ENCODE assay signal across 17 cellular contexts in the genomic region with DNA sequence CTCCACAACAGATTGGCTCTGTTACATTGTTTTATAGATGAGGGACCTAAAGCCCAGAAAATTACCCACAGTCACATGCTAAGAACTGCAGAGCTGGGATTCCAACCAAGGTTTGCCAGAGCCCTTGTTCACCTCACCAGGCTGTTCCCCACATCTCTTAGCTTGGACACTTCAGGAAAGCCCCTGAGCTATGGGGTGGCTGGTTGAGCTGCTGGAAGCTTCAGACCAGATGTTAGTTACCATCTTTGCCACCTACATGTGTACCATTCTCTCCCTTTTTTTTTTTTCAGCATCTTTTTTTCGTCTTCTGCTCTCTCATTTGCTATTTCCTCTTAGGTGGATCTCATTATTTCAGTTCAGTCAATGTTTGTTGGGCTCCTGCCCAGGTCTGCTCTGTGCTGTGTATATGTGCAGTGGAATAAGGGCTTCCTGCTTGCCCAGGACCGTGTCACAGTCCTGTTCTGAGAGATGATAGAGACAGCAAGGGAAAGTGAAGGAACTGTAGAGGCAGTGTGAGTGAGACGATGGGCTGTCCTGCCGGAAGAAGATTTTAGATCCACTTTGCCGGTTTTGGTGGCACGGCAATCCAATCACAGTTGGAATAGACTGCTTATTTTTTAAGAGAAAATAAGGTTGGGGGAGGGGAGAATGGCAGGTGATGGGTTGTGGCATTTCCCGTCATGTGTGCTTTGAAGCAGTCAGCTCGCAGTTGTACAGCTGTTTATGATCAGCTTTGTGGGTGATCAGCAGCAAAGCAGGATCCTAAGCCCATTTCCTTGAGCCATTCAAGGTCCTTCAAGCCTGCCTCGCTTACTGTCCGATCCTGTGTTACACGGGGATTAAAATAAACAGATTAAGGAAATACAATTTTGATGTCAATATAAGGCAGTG.
A peak's percentile ranks its signal among the peaks of the same experiment; 100 is the strongest.
DNase-seq lines count a peak whose midpoint lies in the region; ATAC-seq, FAIRE-seq and TF ChIP-seq lines count a peak whose summit lies in the region.
"Had no signal": no experiment of that assay in that cellular context is flagged by ENCODE, and none has a peak within 500 bp of the region (broad histone marks: within the 10 kb centered on the region; RNA-seq: fewer than 3 reads in every experiment).

No MANE protein-coding gene starts in this region.

- ATAC-seq in CD4-positive, alpha-beta T cell (ENCODE audit: poor library complexity), result peak; percentile 77
- ATAC-seq: GM12878, natural killer cell had no signal

- peak overlapping the region; percentile 42 for H3K27ac Mint-ChIP-seq in CD4-positive, alpha-beta T cell
- peak overlapping the region; percentile 81 for H3K27ac Mint-ChIP-seq in activated CD4-positive, alpha-beta T cell treated with anti-CD3 and anti-CD28 coated beads, Interleukin-2, amount 10 ng/mL, durations not matched to agents 7 days and 5 days
- H3K27ac Mint-ChIP-seq: dendritic cell treated with granulocyte-macrophage colony-stimulating factor and Interleukin-4, amounts not matched to agents 40 ng/mL and 50 ng/mL, for 4 days; natural killer cell; progenitor cell of endocrine pancreas had no signal

- intact Hi-C loops in CD4-positive, alpha-beta T cell (cut with DNase I, micrococcal nuclease), result loop anchor here in 1 of 2 experiments (2.0 kb wide), 1 partner anchor 277 kb away; no protein-coding TSS in a partner anchor

- no peak for TF ChIP-seq CTCF in CD4-positive, alpha-beta T cell (IDR thresholded peaks at IDR 0.05)
- no peak for TF ChIP-seq CTCF in D721Med (IDR thresholded peaks at IDR 0.05; ENCODE audit: insufficient read depth, missing control alignments)
- TF ChIP-seq CTCF in choroid plexus epithelial cell (conservative IDR thresholded peaks at IDR 0.05; ENCODE audit: low read depth, low read length), result no peak
- no peak for TF ChIP-seq CTCF in Peyer's patch (IDR thresholded peaks at IDR 0.05)
- TF ChIP-seq CTCF in GM10266 (IDR thresholded peaks at IDR 0.05; ENCODE audit: control insufficient read depth, insufficient read depth, low read depth, missing control alignments), result no peak

- POLR2A ChIA-PET in CD4-positive, alpha-beta T cell (lab: Charles Lee), result interaction anchor here (0.6 to 1.2 kb wide), 6 partner anchors 69 to 593 kb away, joined by 3 to 4 read pairs (median 3); partner anchors contain the start of gene RTN4
- POLR2A ChIA-PET in activated CD4-positive, alpha-beta T cell treated with anti-CD3 and anti-CD28 coated beads, Interleukin-2, amount 10 ng/mL, durations not matched to agents 7 days and 5 days (lab: Charles Lee), result interaction anchor here (0.6 kb wide), 1 partner anchor 9 kb away, joined by 6 read pairs; no protein-coding TSS in a partner anchor

- H3K9me3 ChIP-seq in CD4-positive, alpha-beta T cell (ENCODE audit: control insufficient read depth, low read length), result no peaks in the 10 kb centered on the region
- no peaks in the 10 kb centered on the region for H3K9me3 ChIP-seq in Peyer's patch

- no peak overlapping the region for H3K4me3 ChIP-seq in choroid plexus epithelial cell (ENCODE audit: low read depth, low read length)
- H3K4me3 ChIP-seq in Peyer's patch, result no peak overlapping the region
- H3K4me3 ChIP-seq: esophagus muscularis mucosa, GM12878, lung had no signal

- TF ChIP-seq POLR2A in Peyer's patch (IDR thresholded peaks at IDR 0.05), result no peak

- H3K36me3 Mint-ChIP-seq in CD4-positive, alpha-beta T cell (ENCODE audit: low read depth), result no peaks in the 10 kb centered on the region
- peaks cover 3% of the 10 kb centered on the region for H3K36me3 Mint-ChIP-seq in activated CD4-positive, alpha-beta T cell treated with anti-CD3 and anti-CD28 coated beads, Interleukin-2, amount 10 ng/mL, durations not matched to agents 7 days and 5 days (ENCODE audit: low read depth)
- H3K36me3 Mint-ChIP-seq: natural killer cell had no signal

- H3K4me1 Mint-ChIP-seq in CD4-positive, alpha-beta T cell (ENCODE audit: low read depth), result peaks cover 23% of the 10 kb centered on the region
- peaks cover 20% of the 10 kb centered on the region for H3K4me1 Mint-ChIP-seq in activated CD4-positive, alpha-beta T cell treated with anti-CD3 and anti-CD28 coated beads, Interleukin-2, amount 10 ng/mL, durations not matched to agents 7 days and 5 days

- peak; percentile 46 for FAIRE-seq in D721Med (lab: Jason Lieb, UNC)
- FAIRE-seq: GM12878, H1 had no signal

- no peaks in the 10 kb centered on the region for H3K27me3 Mint-ChIP-seq in CD4-positive, alpha-beta T cell
- no peaks in the 10 kb centered on the region for H3K27me3 Mint-ChIP-seq in activated CD4-positive, alpha-beta T cell treated with anti-CD3 and anti-CD28 coated beads, Interleukin-2, amount 10 ng/mL, durations not matched to agents 7 days and 5 days
- H3K27me3 Mint-ChIP-seq: dendritic cell treated with granulocyte-macrophage colony-stimulating factor and Interleukin-4, amounts not matched to agents 40 ng/mL and 50 ng/mL, for 4 days; progenitor cell of endocrine pancreas had no signal

- H3K27ac ChIP-seq in CD4-positive, alpha-beta T cell (ENCODE audit: low read depth, low read length), result no peak overlapping the region
- no peak overlapping the region for H3K27ac ChIP-seq in Peyer's patch
- H3K27ac ChIP-seq: esophagus muscularis mucosa had no signal

- peak overlapping the region; percentile 49 for H3K4me3 Mint-ChIP-seq in CD4-positive, alpha-beta T cell
- peak overlapping the region; percentile 3 for H3K4me3 Mint-ChIP-seq in activated CD4-positive, alpha-beta T cell treated with anti-CD3 and anti-CD28 coated beads, Interleukin-2, amount 10 ng/mL, durations not matched to agents 7 days and 5 days
- H3K4me3 Mint-ChIP-seq: dendritic cell treated with granulocyte-macrophage colony-stimulating factor and Interleukin-4, amounts not matched to agents 40 ng/mL and 50 ng/mL, for 4 days; natural killer cell had no signal

- H3K4me1 ChIP-seq in Peyer's patch, result peaks cover 0 to 30% (median 0%) of the 10 kb centered on the region in 4 donors
- H3K4me1 ChIP-seq: esophagus muscularis mucosa had no signal

- H3K9me3 Mint-ChIP-seq in CD4-positive, alpha-beta T cell, result no peaks in the 10 kb centered on the region
- H3K9me3 Mint-ChIP-seq in activated CD4-positive, alpha-beta T cell treated with anti-CD3 and anti-CD28 coated beads, Interleukin-2, amount 10 ng/mL, durations not matched to agents 7 days and 5 days, result no peaks in the 10 kb centered on the region
- H3K9me3 Mint-ChIP-seq: dendritic cell treated with granulocyte-macrophage colony-stimulating factor and Interleukin-4, amounts not matched to agents 40 ng/mL and 50 ng/mL, for 4 days; natural killer cell had no signal

- CTCF ChIA-PET in CD4-positive, alpha-beta T cell (lab: Charles Lee), result no interaction called here
- CTCF ChIA-PET in activated CD4-positive, alpha-beta T cell treated with anti-CD3 and anti-CD28 coated beads, Interleukin-2, amount 10 ng/mL, durations not matched to agents 7 days and 5 days (lab: Charles Lee), result interaction anchor here (1.0 to 1.1 kb wide), 3 partner anchors 9 to 59 kb away, joined by 3 read pairs; no protein-coding TSS in a partner anchor

- H3K36me3 ChIP-seq in Peyer's patch, result no peaks in the 10 kb centered on the region
- H3K36me3 ChIP-seq: esophagus muscularis mucosa had no signal

- peak in 5 of 10 experiments; percentile 8 to 43 (median 32) for DNase-seq in CD4-positive, alpha-beta T cell
- DNase-seq in D721Med (ENCODE audit: insufficient read length, low spot score), result no peak
- DNase-seq in activated CD4-positive, alpha-beta T cell treated with anti-CD3 and anti-CD28 coated beads, Interleukin-2, amount 10 ng/mL, durations not matched to agents 7 days and 5 days, result peak; percentile 45
- DNase-seq in choroid plexus epithelial cell (ENCODE audit: low read depth), result peak; percentile 9
- DNase-seq in Peyer's patch, result no peak
- DNase-seq in GM10266 (ENCODE audit: extremely low spot score), result no peak
- no peak for DNase-seq in activated effector memory CD4-positive, alpha-beta T cell treated with anti-CD3 and anti-CD28 coated beads, Interleukin-2, amount 50 U/mL, for 16 hours
- DNase-seq: glutamatergic neuron, natural killer cell, NCI-H1930, NCI-H524 treated with DMSO at 0.1 percent for 48 hours had no signal

- H3K27me3 ChIP-seq in CD4-positive, alpha-beta T cell (ENCODE audit: control insufficient read depth, insufficient read depth, low read length), result no peaks in the 10 kb centered on the region
- H3K27me3 ChIP-seq in Peyer's patch, result no peaks in the 10 kb centered on the region
- H3K27me3 ChIP-seq: esophagus muscularis mucosa had no signal

Comparison
In these comparisons a context has a peak if more than half of its experiments do, and no peak if none do; other contexts are left out.
1. DNase-seq: peak in activated CD4-positive, alpha-beta T cell treated with anti-CD3 and anti-CD28 coated beads, Interleukin-2, amount 10 ng/mL, durations not matched to agents 7 days and 5 days (single experiment) and choroid plexus epithelial cell (single experiment); none in D721Med (single experiment), Peyer's patch (0 of 3), GM10266 (single experiment) and activated effector memory CD4-positive, alpha-beta T cell treated with anti-CD3 and anti-CD28 coated beads, Interleukin-2, amount 50 U/mL, for 16 hours (single experiment).